In genomic region chr12:128995619-128996018, GRCh38 we compare ENCODE assay signal across 18 cellular contexts.
"Had no signal": no experiment of that assay in that cellular context is flagged by ENCODE, and none has a peak within 500 bp of the region (broad histone marks: within the 10 kb centered on the region; RNA-seq: fewer than 3 reads in every experiment).

No MANE protein-coding gene starts in this region.

- H3K36me3 ChIP-seq: MG63 had no signal

- H3K9me3 ChIP-seq: MG63 had no signal

- DNase-seq: Karpas-422, Kasumi-1, MG63, MM.1S, MV-4-11, NCI-H1048, NCI-H1417 treated with DMSO at 0.1 percent for 48 hours, NCI-H1436 treated with DMSO at 0.1 percent for 48 hours, NCI-H1694, NCI-H1694 treated with DMSO at 0.1 percent for 48 hours, NCI-H187 treated with DMSO at 0.1 percent for 48 hours, NCI-H1930, NCI-H2081 treated with DMSO at 0.1 percent for 48 hours, NCI-H2227 treated with DMSO at 0.1 percent for 48 hours, NCI-H226, NCI-H446, NCI-H446 treated with DMSO at 0.1 percent for 48 hours, NCI-H524 treated with DMSO at 0.1 percent for 48 hours had no signal

- H3K27me3 ChIP-seq: MG63 had no signal

- H3K4me3 ChIP-seq: MG63 had no signal
